In the genomic region with DNA sequence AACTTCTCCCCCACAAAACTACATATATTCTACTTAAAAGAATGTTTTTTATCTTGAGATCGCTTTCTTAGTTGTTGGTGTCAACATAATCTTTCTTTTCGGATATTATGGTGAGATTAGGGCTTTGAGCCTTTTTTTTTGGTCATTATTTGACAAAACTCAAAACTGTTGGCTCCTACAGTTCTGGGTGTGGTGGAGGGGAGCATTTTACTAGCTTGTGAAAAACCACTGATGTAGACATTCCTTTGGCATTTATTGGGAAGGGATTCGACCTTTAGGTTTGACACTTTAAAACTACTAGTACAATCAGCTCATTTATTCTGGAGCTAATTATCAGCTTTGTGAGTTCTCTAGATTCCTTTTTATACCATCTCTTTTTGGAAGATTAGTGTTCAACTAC, we compare ENCODE assay signal across 25 cellular contexts.
"Had no signal": no experiment of that assay in that cellular context is flagged by ENCODE, and none has a peak within 500 bp of the region (broad histone marks: within the 10 kb centered on the region; RNA-seq: fewer than 3 reads in every experiment).

No MANE protein-coding gene starts in this region.

- H3K4me1 ChIP-seq: pancreas, prostate gland had no signal

- H3K27me3 ChIP-seq: heart right ventricle, hepatocyte, spleen, tibial nerve, uterus had no signal

- H3K36me3 ChIP-seq: heart right ventricle, lower lobe of right lung, pancreas, prostate gland, spleen, tibial nerve, uterus had no signal

- DNase-seq: heart right ventricle; islet precursor cell; lower lobe of right lung; mammary epithelial cell; midbrain; mucosa of descending colon; naive thymus-derived CD4-positive, alpha-beta T cell; pancreas; posterior cingulate gyrus; retina; right cardiac atrium; spleen; stimulated activated CD4-positive, alpha-beta T cell treated with anti-CD3 and anti-CD28 coated beads, Interleukin-4, amount 100 ng/mL, for 24 hours; stimulated activated naive CD4-positive, alpha-beta T cell treated with Interleukin-2 at 50 U/mL for 16 hours; stimulated activated naive CD8-positive, alpha-beta T cell treated with anti-CD3 and anti-CD28 coated beads, Interleukin-15, amount 100 ng/mL, for 72 hours; substantia nigra; uterus had no signal

- FAIRE-seq: pancreas had no signal

- H3K27ac ChIP-seq: heart right ventricle, hepatocyte, lower lobe of right lung, pancreas, prostate gland, skin epidermis, spleen, tibial nerve, uterus had no signal

- H3K4me3 ChIP-seq: heart right ventricle, hepatocyte, lower lobe of right lung, mucosa of descending colon, pancreas, prostate gland, skin epidermis, spleen, tibial nerve, uterus had no signal

- H3K9me3 ChIP-seq: heart right ventricle, lower lobe of right lung, mucosa of descending colon, pancreas, prostate gland, spleen, tibial nerve, uterus had no signal

- ATAC-seq: heart right ventricle; left lobe of liver; lower lobe of right lung; mucosa of descending colon; naive thymus-derived CD4-positive, alpha-beta T cell; natural killer cell treated with Interleukin-12 subunit alpha and Interleukin-12 subunit beta and Interleukin-15 and Interleukin-18, amount 100 ng/mL, for 72 hours; pancreas; right cardiac atrium; sciatic nerve; stimulated activated effector memory CD8-positive, alpha-beta T cell treated with anti-CD3 and anti-CD28 coated beads, Interleukin-12 subunit alpha, Interleukin-12 subunit beta, amount 100 ng/mL, for 72 hours; stimulated activated naive CD8-positive, alpha-beta T cell treated with anti-CD3 and anti-CD28 coated beads, Interleukin-15, amount 100 ng/mL, for 72 hours had no signal
